Comparison of ENCODE assay signal across 16 cellular contexts in genomic region chr13:83943530-83944279, GRCh38.
DNase-seq lines count a peak whose midpoint lies in the region; ATAC-seq and TF ChIP-seq lines count a peak whose summit lies in the region.
"Had no signal": no experiment of that assay in that cellular context is flagged by ENCODE, and none has a peak within 500 bp of the region (broad histone marks: within the 10 kb centered on the region; RNA-seq: fewer than 3 reads in every experiment).

No MANE protein-coding gene starts in this region.

- H3K9me2 ChIP-seq in GM23248 (ENCODE audit: insufficient read depth), result no peaks in the 10 kb centered on the region

- in situ Hi-C loops in GM23248 (cut with MboI), result no loop called here

- no peak for ATAC-seq in left ventricle myocardium superior
- ATAC-seq in GM21825 (IDR thresholded peaks at IDR 0.05; ENCODE audit: unreplicated experiment), result no peak
- ATAC-seq: right cardiac atrium, T-helper 17 cell had no signal

- H3K79me2 ChIP-seq in GM23248 (ENCODE audit: insufficient read depth), result no peaks in the 10 kb centered on the region

- H3K4me1 ChIP-seq in cardiac muscle cell (ENCODE audit: low read depth) (no peaks in the 10 kb centered on the region), GM23248 (ENCODE audit: insufficient read depth) (no peaks in the 10 kb centered on the region)
- H3K4me1 ChIP-seq: ascending aorta had no signal

- intact Hi-C loops in left ventricle myocardium superior (cut with micrococcal nuclease), result no loop called here

- H3K27ac ChIP-seq in cardiac muscle cell, result no peak overlapping the region
- H3K27ac ChIP-seq in GM23248, result no peak overlapping the region
- H3K27ac ChIP-seq: ascending aorta had no signal

- no peaks in the 10 kb centered on the region for H3F3A ChIP-seq in GM23248 (ENCODE audit: insufficient read depth)

- no peak overlapping the region for H2AFZ ChIP-seq in GM23248

- DNase-seq in cardiac muscle cell (ENCODE audit: low read depth in 1 of 2, low spot score in 1 of 2) (peak; percentile 2 to 4), left ventricle myocardium superior (no peak), NCI-H69 (lab: John Stamatoyannopoulos, UW) (peak; percentile 32), fibroblast of peridontal ligament (ENCODE audit: extremely low read depth) (peak; percentile 30), putamen (ENCODE audit: low spot score) (peak; percentile 50), GM23248 (no peak), NAMALWA (ENCODE audit: low spot score) (no peak)
- DNase-seq: activated CD8-positive, alpha-beta memory T cell treated with anti-CD3 and anti-CD28 coated beads, Interleukin-2, amount 50 U/mL, for 4 hours; activated gamma-delta T cell; glutamatergic neuron; MG63; NCI-H774; right cardiac atrium; T-helper 17 cell had no signal

- WGBS in GM23248 (ENCODE audit: low coverage in 1 of 2, low lambda C conversion rate in 2 of 2, missing lambda C conversion rate in 2 of 2), 2 experiments, result 15 to 18% methylated on average over 6 of the region's 6 CpGs

- H3K9ac ChIP-seq in GM23248, result no peak overlapping the region

- H3K36me3 ChIP-seq in cardiac muscle cell (no peaks in the 10 kb centered on the region), GM23248 (ENCODE audit: low read depth) (no peaks in the 10 kb centered on the region)
- H3K36me3 ChIP-seq: ascending aorta, MG63 had no signal

- TF ChIP-seq CTCF in cardiac muscle cell (IDR thresholded peaks at IDR 0.05; ENCODE audit: low read depth, low read length), result no peak

- no peak overlapping the region for H3K4me2 ChIP-seq in GM23248 (ENCODE audit: unreplicated experiment)

- H4K20me1 ChIP-seq in GM23248 (ENCODE audit: insufficient read depth), result no peaks in the 10 kb centered on the region

- H3K9me3 ChIP-seq in cardiac muscle cell (ENCODE audit: low read depth), result no peaks in the 10 kb centered on the region
- no peaks in the 10 kb centered on the region for H3K9me3 ChIP-seq in GM23248 (ENCODE audit: low read depth)
- H3K9me3 ChIP-seq: ascending aorta, MG63 had no signal

- H3K4me3 ChIP-seq in cardiac muscle cell, result no peak overlapping the region
- H3K4me3 ChIP-seq in GM23248, result no peak overlapping the region
- H3K4me3 ChIP-seq: ascending aorta, MG63 had no signal

- H3K27me3 ChIP-seq in cardiac muscle cell (no peaks in the 10 kb centered on the region), GM23248 (replicated peaks; ENCODE audit: insufficient read depth) (no peaks in the 10 kb centered on the region)
- H3K27me3 ChIP-seq: ascending aorta, MG63 had no signal

Comparison
In these comparisons a context has a peak if more than half of its experiments do, and no peak if none do; other contexts are left out.
1. DNase-seq: peak in cardiac muscle cell (2 of 2), NCI-H69 (single experiment), fibroblast of peridontal ligament (single experiment) and putamen (single experiment); none in left ventricle myocardium superior (single experiment), GM23248 (single experiment) and NAMALWA (single experiment).